Comparison of ENCODE assay signal across 16 cellular contexts in genomic region chr1:207514890-207515289, GRCh38. TPM values are rescaled to one million over a fixed set of nuclear protein-coding genes. Genes with fewer than 3 reads are reported as not detected.
A peak's percentile ranks its signal among the peaks of the same experiment; 100 is the strongest.
DNase-seq lines count a peak whose midpoint lies in the region; ATAC-seq and FAIRE-seq lines count a peak whose summit lies in the region.
"Had no signal": no experiment of that assay in that cellular context is flagged by ENCODE, and none has a peak within 500 bp of the region (broad histone marks: within the 10 kb centered on the region; RNA-seq: fewer than 3 reads in every experiment).

No MANE protein-coding gene starts in this region.

- H3K4me1 ChIP-seq in small intestine (ENCODE audit: control insufficient read depth in 2 of 2, insufficient read depth in 1 of 2, low read depth in 1 of 2, low read length in 1 of 2): no peaks in the 10 kb centered on the region

- H3K27me3 ChIP-seq in small intestine (ENCODE audit: control insufficient read depth in 2 of 2, insufficient read depth in 2 of 2, low read length in 2 of 2): no peaks in the 10 kb centered on the region
- H3K27me3 ChIP-seq: BLaER1 treated with 17β-estradiol and CSF1 and Interleukin-3, amounts not matched to agents 10 nM and 100 nM had no signal

- DNase-seq in RCC 7860 (ENCODE audit: low spot score): no peak
- DNase-seq in small intestine: no peak
- DNase-seq: 8988T; Calu3; CD8-positive, alpha-beta T cell; GDM1; H9 had no signal

- no peak overlapping the region for H3K4me3 ChIP-seq in small intestine (ENCODE audit: low read depth in 1 of 2, low read length in 2 of 2)
- H3K4me3 ChIP-seq: BLaER1 treated with 17β-estradiol and CSF1 and Interleukin-3, amounts not matched to agents 10 nM and 100 nM had no signal

- no peak overlapping the region for H3K27ac ChIP-seq in small intestine (ENCODE audit: low read depth in 1 of 2, low read length in 1 of 2)
- H3K27ac ChIP-seq: BLaER1 treated with 17β-estradiol and CSF1 and Interleukin-3, amounts not matched to agents 10 nM and 100 nM had no signal

- FAIRE-seq in A204.1 (lab: Jason Lieb, UNC): peak; percentile 59
- FAIRE-seq in RCC 7860 (lab: Jason Lieb, UNC): peak; percentile 67
- peak; percentile 77 for FAIRE-seq in endometrium (lab: Jason Lieb, UNC)
- peak; percentile 26 for FAIRE-seq in small intestine (lab: Jason Lieb, UNC)
- FAIRE-seq: GM12892, GM18507, H1 had no signal

- ATAC-seq in GM19397 (IDR thresholded peaks at IDR 0.05; ENCODE audit: unreplicated experiment) (no peak), HG02885 (IDR thresholded peaks at IDR 0.05; ENCODE audit: poor library complexity, unreplicated experiment) (no peak), HG03565 (IDR thresholded peaks at IDR 0.05; ENCODE audit: unreplicated experiment) (no peak)
- ATAC-seq: CD8-positive, alpha-beta T cell had no signal

- no peaks in the 10 kb centered on the region for H3K9me3 ChIP-seq in small intestine (ENCODE audit: control insufficient read depth, low read depth)
- H3K9me3 ChIP-seq: BLaER1 treated with 17β-estradiol and CSF1 and Interleukin-3, amounts not matched to agents 10 nM and 100 nM had no signal

- 94 to 96% (median 96%) methylated on average over 13 of the region's 13 CpGs for WGBS in small intestine, 3 donors

- H3K36me3 ChIP-seq in small intestine (ENCODE audit: control insufficient read depth in 2 of 2, insufficient read depth in 2 of 2, low read length in 2 of 2): no peaks in the 10 kb centered on the region
- H3K36me3 ChIP-seq: BLaER1 treated with 17β-estradiol and CSF1 and Interleukin-3, amounts not matched to agents 10 nM and 100 nM had no signal

RNA-seq across cellular contexts. Expression of gene CR1, which starts 18.9 kb away (rescaled TPM):
- 1 to 10 TPM in 1 of 3 donors, under 1 TPM in 1, not detected in 1; under 0.01 to 1.4 TPM for polyA plus RNA-seq in small intestine
